Comparison of ENCODE assay signal across 19 cellular contexts in genomic region chr2:180307096-180307495, GRCh38.
DNase-seq lines count a peak whose midpoint lies in the region; ATAC-seq and TF ChIP-seq lines count a peak whose summit lies in the region.
"Had no signal": no experiment of that assay in that cellular context is flagged by ENCODE, and none has a peak within 500 bp of the region (broad histone marks: within the 10 kb centered on the region; RNA-seq: fewer than 3 reads in every experiment).

No MANE protein-coding gene starts in this region.

- H3K9me3 ChIP-seq in BLaER1 = no peaks in the 10 kb centered on the region
- H3K9me3 ChIP-seq: A549, HAP-1 had no signal

- no peak overlapping the region for H3K9ac ChIP-seq in BLaER1

- peak overlapping the region; percentile 61 for H3K4me2 ChIP-seq in BLaER1
- H3K4me2 ChIP-seq: A549 had no signal

- peak overlapping the region; percentile 56 for H3K27ac ChIP-seq in BLaER1
- H3K27ac ChIP-seq: A549 had no signal

- ATAC-seq in GM21526 (IDR thresholded peaks at IDR 0.05; ENCODE audit: low FRiP score, unreplicated experiment) (no peak), HG03442 (IDR thresholded peaks at IDR 0.05; ENCODE audit: unreplicated experiment) (no peak), left colon (no peak)
- ATAC-seq: A549, GM12878 had no signal

- peaks cover 20% of the 10 kb centered on the region for H3K4me1 ChIP-seq in BLaER1
- H3K4me1 ChIP-seq: A549 had no signal

- H4K20me1 ChIP-seq in BLaER1 = no peaks in the 10 kb centered on the region

- H3K4me3 ChIP-seq in BLaER1 (no peak overlapping the region), LNCaP clone FGC (ENCODE audit: low read depth, low read length) (no peak overlapping the region)
- H3K4me3 ChIP-seq: A549, GM12878, HAP-1 had no signal

- no peak for TF ChIP-seq CTCF in LNCaP clone FGC (IDR thresholded peaks at IDR 0.05; ENCODE audit: control insufficient read depth, extremely low read depth, insufficient read depth)

- intact Hi-C loops in left colon (cut with DNase I, micrococcal nuclease) = no loop called here

- H3K36me3 ChIP-seq in BLaER1 = no peaks in the 10 kb centered on the region
- H3K36me3 ChIP-seq: HAP-1 had no signal

- peak; percentile 2 for DNase-seq in EH (ENCODE audit: low read depth)
- peak; percentile 39 for DNase-seq in LNCaP clone FGC (ENCODE audit: low read depth)
- no peak for DNase-seq in AG08395 (ENCODE audit: low spot score)
- no peak for DNase-seq in left colon
- DNase-seq: 8988T; C1 segment of cervical spinal cord; CD4-positive, alpha-beta memory T cell; COR-L47; DMS153; DND-41; EL; GDM1; GOT3 had no signal

- no peaks in the 10 kb centered on the region for H3K27me3 ChIP-seq in BLaER1

Comparison
In these comparisons a context has a peak if more than half of its experiments do, and no peak if none do; other contexts are left out.
1. DNase-seq: peak in EH (single experiment) and LNCaP clone FGC (single experiment); none in AG08395 (single experiment) and left colon (0 of 2).